In genomic region chr12:71755146-71755892, GRCh38 we compare ENCODE assay signal across 8 cellular contexts. TPM values are rescaled to one million over a fixed set of nuclear protein-coding genes. Genes with fewer than 3 reads are reported as not detected.
A peak's percentile ranks its signal among the peaks of the same experiment; 100 is the strongest.
DNase-seq lines count a peak whose midpoint lies in the region; TF ChIP-seq lines count a peak whose summit lies in the region.

No MANE protein-coding gene starts in this region.

- POLR2A ChIA-PET in activated CD4-positive, alpha-beta memory T cell treated with anti-CD3 and anti-CD28 coated beads for 36 hours (lab: Charles Lee), result interaction anchor here (1.0 to 4.2 kb wide), 3 partner anchors 69 to 92 kb away, joined by 3 to 37 read pairs (median 23); partner anchors contain the start of genes TBC1D15, THAP2, TMEM19 and ZFC3H1

- H3K27me3 Mint-ChIP-seq in activated CD4-positive, alpha-beta memory T cell treated with anti-CD3 and anti-CD28 coated beads for 36 hours, result peaks cover 1% of the 10 kb centered on the region

- peaks cover 13% of the 10 kb centered on the region for H3K4me1 ChIP-seq in effector memory CD4-positive, alpha-beta T cell (ENCODE audit: control insufficient read depth, insufficient read depth, low read length, poor library complexity, severe bottlenecking)

- intact Hi-C loops in activated CD4-positive, alpha-beta memory T cell treated with anti-CD3 and anti-CD28 coated beads for 36 hours (cut with micrococcal nuclease), result loop anchor here (5.0 to 10.0 kb wide), 2 partner anchors 52 to 1511 kb away; partner anchors contain the start of gene CNOT2

- H3K4me3 ChIP-seq in effector memory CD4-positive, alpha-beta T cell (ENCODE audit: insufficient read depth, low read depth, low read length, poor library complexity, severe bottlenecking), result peak overlapping the region; percentile 64

- TF ChIP-seq POLR2A in GM10847 (IDR thresholded peaks at IDR 0.05; ENCODE audit: extremely low read depth, insufficient read length), result peak; percentile 16

- 0 out of 2 replicates have a peak, but pooled peaks have one; percentile 13 for TF ChIP-seq CTCF in LNCAP (IDR thresholded peaks at IDR 0.05)

- H3K36me3 Mint-ChIP-seq in activated CD4-positive, alpha-beta memory T cell treated with anti-CD3 and anti-CD28 coated beads for 36 hours, result peaks cover 48% of the 10 kb centered on the region

- H3K9me3 ChIP-seq in effector memory CD4-positive, alpha-beta T cell (ENCODE audit: control insufficient read depth, low read length), result peaks cover 8% of the 10 kb centered on the region

- H3K4me3 Mint-ChIP-seq in activated CD4-positive, alpha-beta memory T cell treated with anti-CD3 and anti-CD28 coated beads for 36 hours, result peak overlapping the region; percentile 95

- peaks cover 3% of the 10 kb centered on the region for H3K27me3 ChIP-seq in effector memory CD4-positive, alpha-beta T cell (replicated peaks; ENCODE audit: control insufficient read depth, insufficient read depth, low read length, poor library complexity, severe bottlenecking)

- peaks cover 35% of the 10 kb centered on the region for H3K4me1 Mint-ChIP-seq in activated CD4-positive, alpha-beta memory T cell treated with anti-CD3 and anti-CD28 coated beads for 36 hours (ENCODE audit: low read depth)

- DNase-seq in H4 (ENCODE audit: low spot score), result peak; percentile 11
- DNase-seq in activated CD4-positive, alpha-beta memory T cell treated with anti-CD3 and anti-CD28 coated beads for 36 hours, result peak; percentile 80
- peak; percentile 55 to 65 (median 57) for DNase-seq in effector memory CD4-positive, alpha-beta T cell
- DNase-seq in middle frontal gyrus (ENCODE audit: extremely low spot score, low spot score), result peak; percentile 16
- peak; percentile 24 to 35 for DNase-seq in stimulated activated CD8-positive, alpha-beta memory T cell treated with anti-CD3 and anti-CD28 coated beads, Interleukin-2, amount 100 ng/mL, for 1 hour (ENCODE audit: low read depth in 2 of 2)
- no peak for DNase-seq in NCI-H1048 (lab: John Stamatoyannopoulos, UW)

- peaks cover 22% of the 10 kb centered on the region for H3K9me3 Mint-ChIP-seq in activated CD4-positive, alpha-beta memory T cell treated with anti-CD3 and anti-CD28 coated beads for 36 hours

- H3K27ac Mint-ChIP-seq in activated CD4-positive, alpha-beta memory T cell treated with anti-CD3 and anti-CD28 coated beads for 36 hours, result peak overlapping the region; percentile 98

- CTCF ChIA-PET in activated CD4-positive, alpha-beta memory T cell treated with anti-CD3 and anti-CD28 coated beads for 36 hours (lab: Charles Lee), result interaction anchor here (0.6 to 2.6 kb wide), 8 partner anchors 8 to 340 kb away, joined by 3 to 18 read pairs (median 6); partner anchors contain the start of genes THAP2 and ZFC3H1

- peaks cover 17% of the 10 kb centered on the region for H3K36me3 ChIP-seq in effector memory CD4-positive, alpha-beta T cell (ENCODE audit: control insufficient read depth, insufficient read depth, low read length)

- peak overlapping the region; percentile 93 for H3K27ac ChIP-seq in effector memory CD4-positive, alpha-beta T cell (ENCODE audit: insufficient read depth, low read length, poor library complexity, severe bottlenecking)

RNA-seq across cellular contexts. Expression of gene RAB21, which starts 0.7 kb away (rescaled TPM):
- 22.0 and 24.4 TPM in 2 replicates for total RNA-seq in H4 (2014; rRNA removed; shearing (Covaris generic))
- total RNA-seq in activated CD4-positive, alpha-beta memory T cell treated with anti-CD3 and anti-CD28 coated beads for 36 hours, result 10 to 100 TPM; 72.7 to 76.8 TPM
